ENCODE assay signal across 1 cellular context in genomic region chr16:162271-162991, GRCh38.
A peak's percentile ranks its signal among the peaks of the same experiment; 100 is the strongest.
TF ChIP-seq lines count a peak whose summit lies in the region.

No MANE protein-coding gene starts in this region.

TF ChIP-seq in HepG2, 621 proteins besides CTCF, POLR2A, EP300 and RAD21 (continued from another document and continues in another):
- no peak for TF ChIP-seq E2F2 (CRISPR knock-in tag; IDR thresholded peaks at IDR 0.05; ENCODE audit: borderline replicate concordance)
- TF ChIP-seq FOXJ3 (CRISPR knock-in tag; IDR thresholded peaks at IDR 0.05; ENCODE audit: borderline replicate concordance) = no peak
- TF ChIP-seq CSRNP1 (CRISPR knock-in tag; IDR thresholded peaks at IDR 0.05) = no peak
- peak; percentile 89 for TF ChIP-seq ARNTL (CRISPR knock-in tag; IDR thresholded peaks at IDR 0.05)
- no peak for TF ChIP-seq REXO4 (CRISPR knock-in tag; IDR thresholded peaks at IDR 0.05; ENCODE audit: borderline replicate concordance)
- no peak for TF ChIP-seq MED13 (CRISPR knock-in tag; IDR thresholded peaks at IDR 0.05)
- TF ChIP-seq TOE1 (CRISPR knock-in tag; IDR thresholded peaks at IDR 0.05) = no peak
- peak; percentile 64; the same call in 1 of the 2 replicates for TF ChIP-seq THRA (CRISPR knock-in tag; IDR thresholded peaks at IDR 0.05; ENCODE audit: borderline replicate concordance)
- TF ChIP-seq SATB2 (CRISPR knock-in tag; IDR thresholded peaks at IDR 0.05) = no peak
- no peak for TF ChIP-seq TEAD2 (CRISPR knock-in tag; IDR thresholded peaks at IDR 0.05)
- TF ChIP-seq KLF13 (CRISPR knock-in tag; IDR thresholded peaks at IDR 0.05) = no peak
- TF ChIP-seq ZNF879 (CRISPR knock-in tag; IDR thresholded peaks at IDR 0.05) = no peak
- TF ChIP-seq NR2F6 (IDR thresholded peaks at IDR 0.05) = peak; percentile 90
- peak; percentile 96 for TF ChIP-seq NR2F6 (CRISPR knock-in tag; IDR thresholded peaks at IDR 0.05)
- no peak for TF ChIP-seq ZFP36 (IDR thresholded peaks at IDR 0.05; ENCODE audit: borderline replicate concordance, low read depth, low read length, partially characterized antibody)
- no peak for TF ChIP-seq GATA4 (IDR thresholded peaks at IDR 0.05; ENCODE audit: borderline replicate concordance, low read depth)
- TF ChIP-seq NFE2L2 (IDR thresholded peaks at IDR 0.05; ENCODE audit: low read length) = no peak
- TF ChIP-seq ZNF24 (IDR thresholded peaks at IDR 0.05) = no peak
- peak; percentile 92 for TF ChIP-seq MAX (IDR thresholded peaks at IDR 0.05)
- TF ChIP-seq ZNF317 (CRISPR knock-in tag; IDR thresholded peaks at IDR 0.05) = no peak
- no peak for TF ChIP-seq SMAD1 (CRISPR knock-in tag; IDR thresholded peaks at IDR 0.05; ENCODE audit: borderline replicate concordance, low read depth)
- no peak for TF ChIP-seq ISL2 (CRISPR knock-in tag; IDR thresholded peaks at IDR 0.05)
- no peak for TF ChIP-seq HMGA1 (CRISPR knock-in tag; conservative IDR thresholded peaks at IDR 0.05)
- TF ChIP-seq DBP (CRISPR knock-in tag; IDR thresholded peaks at IDR 0.05; ENCODE audit: not compliant biosample characterization) = no peak
- no peak for TF ChIP-seq SIX1 (CRISPR knock-in tag; IDR thresholded peaks at IDR 0.05; ENCODE audit: borderline replicate concordance)
- TF ChIP-seq ZNF484 (CRISPR knock-in tag; IDR thresholded peaks at IDR 0.05; ENCODE audit: borderline replicate concordance, low read depth) = no peak
- TF ChIP-seq JUN (CRISPR knock-in tag; IDR thresholded peaks at IDR 0.05) = no peak
- TF ChIP-seq E2F1 (CRISPR knock-in tag; IDR thresholded peaks at IDR 0.05) = no peak
- no peak for TF ChIP-seq RBAK (CRISPR knock-in tag; IDR thresholded peaks at IDR 0.05)
- no peak for TF ChIP-seq NR3C1 (CRISPR knock-in tag; IDR thresholded peaks at IDR 0.05)
- TF ChIP-seq ZNF646 (CRISPR knock-in tag; IDR thresholded peaks at IDR 0.05) = no peak
- no peak for TF ChIP-seq ZNF878 (CRISPR knock-in tag; IDR thresholded peaks at IDR 0.05)
- peak; percentile 89 for TF ChIP-seq RARA (CRISPR knock-in tag; IDR thresholded peaks at IDR 0.05)
- no peak for TF ChIP-seq HNRNPH1 (optimal IDR thresholded peaks at IDR 0.05; ENCODE audit: low read depth, low read length)
- no peak for TF ChIP-seq ZFP41 (CRISPR knock-in tag; IDR thresholded peaks at IDR 0.05; ENCODE audit: borderline replicate concordance)
- no peak for TF ChIP-seq ZNF263 (CRISPR knock-in tag; IDR thresholded peaks at IDR 0.05)
- no peak for TF ChIP-seq ZFP37 (CRISPR knock-in tag; IDR thresholded peaks at IDR 0.05; ENCODE audit: borderline replicate concordance)
- no peak for TF ChIP-seq NFIB (CRISPR knock-in tag; IDR thresholded peaks at IDR 0.05; ENCODE audit: borderline replicate concordance)
- no peak for TF ChIP-seq HMGXB3 (CRISPR knock-in tag; IDR thresholded peaks at IDR 0.05; ENCODE audit: borderline replicate concordance)
- TF ChIP-seq ATF6 (CRISPR knock-in tag; conservative IDR thresholded peaks at IDR 0.05) = no peak
